8 cellular contexts compared by ENCODE assay signal in the genomic region with DNA sequence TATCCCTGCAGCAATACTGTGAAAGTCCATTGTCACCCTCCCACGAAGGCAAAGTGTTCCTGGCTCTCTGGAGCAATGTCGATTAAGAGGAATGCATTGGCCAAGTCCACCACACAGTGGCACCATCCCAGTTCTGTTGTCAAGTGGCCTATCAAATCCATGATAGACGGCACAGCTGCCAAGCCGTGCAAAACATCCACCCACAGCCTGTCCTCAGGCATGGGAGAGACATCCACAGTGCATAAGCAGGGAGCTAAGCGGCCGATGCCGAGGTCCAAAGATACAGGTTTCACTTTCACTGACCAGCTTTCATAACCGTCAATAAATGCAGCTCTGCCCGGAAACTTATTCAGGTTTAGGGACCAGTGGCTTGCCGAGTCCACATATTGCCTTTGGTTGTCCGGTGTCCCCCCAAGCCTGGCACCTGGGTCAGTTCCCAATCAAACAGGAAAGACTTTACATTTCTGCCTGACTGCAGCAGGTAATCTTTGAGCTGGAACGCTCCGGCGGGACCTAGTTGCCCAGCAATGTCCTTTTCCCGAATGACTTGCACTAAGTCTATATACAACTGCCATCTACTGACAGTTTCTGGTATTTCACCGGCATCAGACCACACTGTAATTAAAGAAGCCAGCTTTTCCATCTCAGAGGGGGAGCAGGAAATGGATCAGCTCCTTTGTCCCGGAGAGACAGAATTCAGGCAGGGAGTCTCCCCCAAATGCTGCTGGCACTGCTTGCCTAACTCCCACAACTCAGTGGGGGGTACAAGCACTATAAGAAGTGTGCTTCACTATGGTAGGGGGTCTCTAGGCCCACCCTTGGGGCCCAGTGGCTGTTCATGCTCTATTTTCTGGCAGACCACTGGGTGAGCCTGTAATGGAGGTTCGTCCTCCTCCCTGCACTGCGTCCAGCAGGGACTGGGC. TPM values are rescaled to one million over a fixed set of nuclear protein-coding genes. Genes with fewer than 3 reads are reported as not detected.
A peak's percentile ranks its signal among the peaks of the same experiment; 100 is the strongest.
DNase-seq lines count a peak whose midpoint lies in the region; ATAC-seq and TF ChIP-seq lines count a peak whose summit lies in the region.

No MANE protein-coding gene starts in this region.

- peak overlapping the region; percentile 85 for H3K4me3 Mint-ChIP-seq in activated CD4-positive, alpha-beta memory T cell treated with anti-CD3 and anti-CD28 coated beads for 36 hours

- CTCF ChIA-PET in activated CD4-positive, alpha-beta memory T cell treated with anti-CD3 and anti-CD28 coated beads for 36 hours (lab: Charles Lee) = interaction anchor here (0.6 to 2.7 kb wide), 60 partner anchors 9 to 531 kb away, joined by 3 to 29 read pairs (median 4); a partner anchor contains a TSS

- H3K79me2 ChIP-seq in ACC112 (ENCODE audit: control insufficient read depth, insufficient read depth, low read length, unreplicated experiment) = peaks cover 38% of the 10 kb centered on the region

- ATAC-seq in GM18861 (IDR thresholded peaks at IDR 0.05; ENCODE audit: unreplicated experiment) = peak; percentile 52

- peak; percentile 93 to 96 for TF ChIP-seq RAD21 in liver (IDR thresholded peaks at IDR 0.05)

- H3K9me3 Mint-ChIP-seq in activated CD4-positive, alpha-beta memory T cell treated with anti-CD3 and anti-CD28 coated beads for 36 hours = no peaks in the 10 kb centered on the region

- POLR2A ChIA-PET in activated CD4-positive, alpha-beta memory T cell treated with anti-CD3 and anti-CD28 coated beads for 36 hours (lab: Charles Lee) = interaction anchor here (0.8 to 1.0 kb wide), 2 partner anchors 251 to 546 kb away, joined by 3 read pairs; a partner anchor contains a TSS

- H3K27me3 Mint-ChIP-seq in activated CD4-positive, alpha-beta memory T cell treated with anti-CD3 and anti-CD28 coated beads for 36 hours = no peaks in the 10 kb centered on the region

- H3K9me3 ChIP-seq in ectodermal cell (ENCODE audit: control insufficient read depth, low read length) (no peaks in the 10 kb centered on the region), liver (ENCODE audit: control insufficient read depth in 4 of 4, low read length in 3 of 4) (no peaks in the 10 kb centered on the region)

- DNase-seq in HL-60 (ENCODE audit: low read depth in 1 of 2, low spot score in 1 of 2) = peak; percentile 61 to 80
- DNase-seq in NCI-H748 (lab: John Stamatoyannopoulos, UW; ENCODE audit: unreplicated experiment) = peak; percentile 95
- DNase-seq in activated CD4-positive, alpha-beta memory T cell treated with anti-CD3 and anti-CD28 coated beads for 36 hours = peak; percentile 61
- peak; percentile 56 to 69 for DNase-seq in stimulated activated CD4-positive, alpha-beta T cell treated with anti-CD3 and anti-CD28 coated beads, Interleukin-2, amount 100 ng/mL, for 48 hours

- H3K27ac ChIP-seq in ACC112 (ENCODE audit: low read depth, low read length) (peak overlapping the region; percentile 47; the same call in 1 of the 2 replicates), HL-60 (replicated peaks) (peak overlapping the region; percentile 80), ectodermal cell (ENCODE audit: insufficient read depth, low read depth, low read length, poor library complexity, severe bottlenecking) (no peak overlapping the region), liver (ENCODE audit: low read depth in 1 of 2, low read length in 2 of 2) (peak overlapping the region; percentile 83 to 92)

- peak overlapping the region; percentile 73 for H2AFZ ChIP-seq in ACC112 (ENCODE audit: low read length, unreplicated experiment)

- intact Hi-C loops in activated CD4-positive, alpha-beta memory T cell treated with anti-CD3 and anti-CD28 coated beads for 36 hours (cut with micrococcal nuclease) = loop anchor here (1.0 to 10.0 kb wide), 4 partner anchors 144 to 541 kb away; a partner anchor contains a TSS

- no peaks in the 10 kb centered on the region for H3K36me3 Mint-ChIP-seq in activated CD4-positive, alpha-beta memory T cell treated with anti-CD3 and anti-CD28 coated beads for 36 hours

- H3K27ac Mint-ChIP-seq in activated CD4-positive, alpha-beta memory T cell treated with anti-CD3 and anti-CD28 coated beads for 36 hours = no peak overlapping the region

- H3K36me3 ChIP-seq in ACC112 (ENCODE audit: insufficient read depth, low read length) (no peaks in the 10 kb centered on the region), ectodermal cell (ENCODE audit: control insufficient read depth, insufficient read depth, low read length) (no peaks in the 10 kb centered on the region), liver (ENCODE audit: control insufficient read depth in 4 of 4, insufficient read depth in 3 of 4, low read depth in 1 of 4, low read length in 3 of 4) (peaks cover 0 to under 1% (median 0%) of the 10 kb centered on the region in 4 donors)

- peak overlapping the region; percentile 66 to 91 for H3K9ac ChIP-seq in liver (ENCODE audit: low read depth in 1 of 2, low read length in 2 of 2)

- H3K4me1 ChIP-seq in ACC112 (ENCODE audit: control insufficient read depth, insufficient read depth, low read length, unreplicated experiment) (peaks cover 24% of the 10 kb centered on the region), ectodermal cell (ENCODE audit: control insufficient read depth, insufficient read depth, low read length) (no peaks in the 10 kb centered on the region), liver (ENCODE audit: control insufficient read depth in 4 of 4, insufficient read depth in 4 of 4, low read length in 3 of 4) (peaks cover 4 to 26% (median 20%) of the 10 kb centered on the region in 4 donors)

- WGBS in ectodermal cell, 2 experiments = 31 to 32% methylated on average over 19 of the region's 19 CpGs
- 2% methylated on average over 19 of the region's 19 CpGs for WGBS in liver

- H3K4me3 ChIP-seq in ACC112 (ENCODE audit: low read depth, low read length) = peak overlapping the region; percentile 90
- peak overlapping the region; percentile 68 for H3K4me3 ChIP-seq in HL-60 (replicated peaks; ENCODE audit: insufficient read depth, low read length)
- peak overlapping the region; percentile 22 for H3K4me3 ChIP-seq in ectodermal cell (ENCODE audit: insufficient read depth, low read depth, low read length)
- peak overlapping the region; percentile 67 to 71 (median 69) for H3K4me3 ChIP-seq in liver (ENCODE audit: low read depth in 1 of 3, low read length in 3 of 3)

- H3K4me1 Mint-ChIP-seq in activated CD4-positive, alpha-beta memory T cell treated with anti-CD3 and anti-CD28 coated beads for 36 hours (ENCODE audit: low read depth) = peaks cover 18% of the 10 kb centered on the region

- TF ChIP-seq CTCF in HL-60 (IDR thresholded peaks at IDR 0.05; ENCODE audit: insufficient read depth, low read length) (peak; percentile 70), liver (IDR thresholded peaks at IDR 0.05; ENCODE audit: low read depth, low read length, missing input control) (peak; percentile 98)

- H3K27me3 ChIP-seq in ACC112 (ENCODE audit: insufficient read depth, low read length) = no peaks in the 10 kb centered on the region
- no peaks in the 10 kb centered on the region for H3K27me3 ChIP-seq in HL-60 (ENCODE audit: insufficient read depth, poor library complexity, severe bottlenecking)
- no peaks in the 10 kb centered on the region for H3K27me3 ChIP-seq in ectodermal cell (ENCODE audit: control insufficient read depth, insufficient read depth, low read length, poor library complexity, severe bottlenecking)
- no peaks in the 10 kb centered on the region for H3K27me3 ChIP-seq in liver (ENCODE audit: control insufficient read depth in 4 of 4, insufficient read depth in 4 of 4, low read length in 3 of 4)

TF ChIP-seq in liver, 16 proteins besides CTCF, POLR2A, EP300 and RAD21 (continues in another document):
- TF ChIP-seq, protein P1, sequence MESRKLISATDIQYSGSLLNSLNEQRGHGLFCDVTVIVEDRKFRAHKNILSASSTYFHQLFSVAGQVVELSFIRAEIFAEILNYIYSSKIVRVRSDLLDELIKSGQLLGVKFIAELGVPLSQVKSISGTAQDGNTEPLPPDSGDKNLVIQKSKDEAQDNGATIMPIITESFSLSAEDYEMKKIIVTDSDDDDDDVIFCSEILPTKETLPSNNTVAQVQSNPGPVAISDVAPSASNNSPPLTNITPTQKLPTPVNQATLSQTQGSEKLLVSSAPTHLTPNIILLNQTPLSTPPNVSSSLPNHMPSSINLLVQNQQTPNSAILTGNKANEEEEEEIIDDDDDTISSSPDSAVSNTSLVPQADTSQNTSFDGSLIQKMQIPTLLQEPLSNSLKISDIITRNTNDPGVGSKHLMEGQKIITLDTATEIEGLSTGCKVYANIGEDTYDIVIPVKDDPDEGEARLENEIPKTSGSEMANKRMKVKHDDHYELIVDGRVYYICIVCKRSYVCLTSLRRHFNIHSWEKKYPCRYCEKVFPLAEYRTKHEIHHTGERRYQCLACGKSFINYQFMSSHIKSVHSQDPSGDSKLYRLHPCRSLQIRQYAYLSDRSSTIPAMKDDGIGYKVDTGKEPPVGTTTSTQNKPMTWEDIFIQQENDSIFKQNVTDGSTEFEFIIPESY (IDR thresholded peaks at IDR 0.05) = no peak
- TF ChIP-seq YY1 (IDR thresholded peaks at IDR 0.05) (peak; percentile 82), FOXA2 (IDR thresholded peaks at IDR 0.05) (peak; percentile 38), NR2F2 (IDR thresholded peaks at IDR 0.05) (no peak), SP1 (IDR thresholded peaks at IDR 0.05) (peak; percentile 60), FOXA1 (IDR thresholded peaks at IDR 0.05) (peak; percentile 19)
- TF ChIP-seq, protein P2, sequence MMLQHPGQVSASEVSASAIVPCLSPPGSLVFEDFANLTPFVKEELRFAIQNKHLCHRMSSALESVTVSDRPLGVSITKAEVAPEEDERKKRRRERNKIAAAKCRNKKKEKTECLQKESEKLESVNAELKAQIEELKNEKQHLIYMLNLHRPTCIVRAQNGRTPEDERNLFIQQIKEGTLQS (IDR thresholded peaks at IDR 0.05) = peak; percentile 56

RNA-seq across cellular contexts. Expression of a gene that starts 6.3 kb away (rescaled TPM):
- 1 to 10 TPM; 2.2 to 2.7 TPM for total RNA-seq in activated CD4-positive, alpha-beta memory T cell treated with anti-CD3 and anti-CD28 coated beads for 36 hours
- 8.4 TPM for polyA plus RNA-seq in ectodermal cell (2013, experiment 1 of 4)
- 8.9 TPM for polyA plus RNA-seq in ectodermal cell (2013, experiment 2 of 4)
- polyA plus RNA-seq in ectodermal cell (2013, experiment 3 of 4) = 6.2 TPM
- 7.1 TPM for polyA plus RNA-seq in ectodermal cell (2013, experiment 4 of 4)
- 1 to 10 TPM; 2.8 to 8.8 TPM for total RNA-seq in liver
- 1 to 10 TPM in 1 of 2 donors, under 1 TPM in 1; 0.93 to 1.1 TPM for polyA plus RNA-seq in liver

RNA-seq across cellular contexts. Expression of a gene that starts 20.1 kb away (rescaled TPM):
- 1 to 10 TPM in 1 of 2 experiments, under 1 TPM in 1; 0.77 to 1.6 TPM for total RNA-seq in activated CD4-positive, alpha-beta memory T cell treated with anti-CD3 and anti-CD28 coated beads for 36 hours
- 5.2 TPM for polyA plus RNA-seq in ectodermal cell (2013, experiment 1 of 4)
- 6.8 TPM for polyA plus RNA-seq in ectodermal cell (2013, experiment 2 of 4)
- 6.0 TPM for polyA plus RNA-seq in ectodermal cell (2013, experiment 3 of 4)
- polyA plus RNA-seq in ectodermal cell (2013, experiment 4 of 4) = 6.0 TPM
- 10 to 100 TPM in 1 of 2 donors, 1 to 10 TPM in 1; 3.9 to 10.2 TPM for total RNA-seq in liver
- polyA plus RNA-seq in liver = 1 to 10 TPM; 3.3 to 3.4 TPM

RNA-seq across cellular contexts. Expression of a gene that starts 43.5 kb away (rescaled TPM):
- total RNA-seq in activated CD4-positive, alpha-beta memory T cell treated with anti-CD3 and anti-CD28 coated beads for 36 hours = 1 to 10 TPM; 4.1 to 4.4 TPM
- polyA plus RNA-seq in ectodermal cell (2013, experiment 1 of 4) = 12.3 TPM
- polyA plus RNA-seq in ectodermal cell (2013, experiment 2 of 4) = 13.3 TPM
- 11.2 TPM for polyA plus RNA-seq in ectodermal cell (2013, experiment 3 of 4)
- polyA plus RNA-seq in ectodermal cell (2013, experiment 4 of 4) = 12.1 TPM
- 1 to 10 TPM; 3.0 to 3.9 TPM for total RNA-seq in liver
- polyA plus RNA-seq in liver = under 1 TPM; 0.46 to 0.97 TPM

Comparison
In these comparisons a context has a peak if more than half of its experiments do, and no peak if none do; other contexts are left out.
1. H3K4me3 ChIP-seq: peak in every context shown above with its lines; median percentile 90 in ACC112; 69 in liver; 68 in HL-60; 22 in ectodermal cell.